8 cellular contexts compared by ENCODE assay signal in genomic region chr2:46778516-46778915, GRCh38.
"Had no signal": no experiment of that assay in that cellular context is flagged by ENCODE, and none has a peak within 500 bp of the region (broad histone marks: within the 10 kb centered on the region; RNA-seq: fewer than 3 reads in every experiment).

No MANE protein-coding gene starts in this region.

- DNase-seq: activated CD4-positive, alpha-beta T cell treated with anti-CD3 and anti-CD28 coated beads, Interleukin-2, amount 10 ng/mL, durations not matched to agents 7 days and 5 days; activated naive CD8-positive, alpha-beta T cell treated with anti-CD3 and anti-CD28 coated beads for 36 hours; effector memory CD4-positive, alpha-beta T cell; foreskin melanocyte; head of caudate nucleus; left colon had no signal

- ATAC-seq: left colon; natural killer cell treated with Interleukin-12 subunit alpha and Interleukin-12 subunit beta and Interleukin-15 and Interleukin-18, amount 100 ng/mL, for 72 hours; stimulated activated memory B cell treated with anti-CD40 and anti-IgM and Interleukin-4, amounts not matched to agents 10 μg/mL and 1 μg/mL and 100 μg/mL, for 72 hours had no signal
